Comparison of ENCODE assay signal across 13 cellular contexts in the genomic region with DNA sequence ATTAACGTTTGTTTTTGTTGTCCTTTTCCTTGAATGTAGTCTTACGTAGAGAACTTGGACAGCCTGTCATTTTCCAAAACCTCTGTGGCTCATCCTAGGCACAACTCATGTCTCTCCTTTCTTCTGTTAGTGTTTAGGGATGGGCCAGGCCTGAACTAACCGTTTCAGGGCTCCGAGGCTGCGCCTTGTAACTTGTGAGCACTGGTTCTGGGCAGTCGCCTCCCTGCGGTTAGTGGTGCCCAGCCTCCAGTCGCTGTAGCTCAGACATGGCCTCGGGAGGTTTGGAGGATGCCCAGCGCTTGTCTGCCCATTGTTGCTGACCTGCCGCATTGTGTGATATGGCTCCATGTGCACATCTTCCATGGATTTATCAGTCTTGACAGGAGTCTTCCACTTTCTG. TPM values are rescaled to one million over a fixed set of nuclear protein-coding genes. Genes with fewer than 3 reads are reported as not detected.
DNase-seq lines count a peak whose midpoint lies in the region; ATAC-seq and TF ChIP-seq lines count a peak whose summit lies in the region.
"Had no signal": no experiment of that assay in that cellular context is flagged by ENCODE, and none has a peak within 500 bp of the region (broad histone marks: within the 10 kb centered on the region; RNA-seq: fewer than 3 reads in every experiment).

No MANE protein-coding gene starts in this region.

- H3K36me3 ChIP-seq in CD4-positive, alpha-beta memory T cell (ENCODE audit: insufficient read depth, low read length): no peaks in the 10 kb centered on the region
- H3K36me3 ChIP-seq in esophagus (ENCODE audit: control insufficient read depth in 2 of 2, insufficient read depth in 2 of 2, low read length in 1 of 2): no peaks in the 10 kb centered on the region
- no peaks in the 10 kb centered on the region for H3K36me3 ChIP-seq in psoas muscle (ENCODE audit: insufficient read depth in 1 of 2, low read depth in 1 of 2)
- H3K36me3 ChIP-seq in PC-9 (ENCODE audit: low read depth): no peaks in the 10 kb centered on the region

- BruUV-seq in PC-9 (replicated peaks; lab: Mats Ljungman, UMichigan): no TSS peak

- H3K4me2 ChIP-seq in PC-9: no peak overlapping the region

- peaks cover 23% of the 10 kb centered on the region; the same call in 1 of the 2 replicates for H3F3A ChIP-seq in PC-9 (ENCODE audit: insufficient read depth, low read depth)

- H3K4me3 Mint-ChIP-seq in CD4-positive, alpha-beta memory T cell: peak overlapping the region in 7 of 8 donors; percentile 74 to 85 (median 82)
- H3K4me3 Mint-ChIP-seq in T-helper 17 cell: peak overlapping the region; percentile 79
- H3K4me3 Mint-ChIP-seq: activated CD8-positive, alpha-beta memory T cell treated with anti-CD3 and anti-CD28 coated beads, Interleukin-2, amount 10 ng/mL, durations not matched to agents 7 days and 5 days had no signal

- no peak for DNase-seq in CD4-positive, alpha-beta memory T cell
- no peak for DNase-seq in T-helper 17 cell
- no peak for DNase-seq in psoas muscle
- DNase-seq in activated effector memory CD4-positive, alpha-beta T cell treated with Interleukin-2 at 50 U/mL for 16 hours: no peak
- no peak for DNase-seq in PC-9
- DNase-seq in T-helper 9 cell: no peak
- DNase-seq: activated CD8-positive, alpha-beta memory T cell treated with anti-CD3 and anti-CD28 coated beads, Interleukin-2, amount 10 ng/mL, durations not matched to agents 7 days and 5 days; MV-4-11; NCI-H524 treated with DMSO at 0.1 percent for 48 hours; SK-N-SH had no signal

- POLR2A ChIA-PET in CD4-positive, alpha-beta memory T cell (lab: Charles Lee; ENCODE audit: partially characterized antibody): interaction anchor here (1.3 to 19.4 kb wide), 9 partner anchors 10 to 66 kb away, joined by 3 to 546 read pairs (median 17); a partner anchor contains a TSS
- POLR2A ChIA-PET in PC-9 (lab: Charles Lee; ENCODE audit: unreplicated experiment): no interaction called here

- no peaks in the 10 kb centered on the region for H3K79me2 ChIP-seq in PC-9 (ENCODE audit: low read depth)

- intact Hi-C loops in CD4-positive, alpha-beta memory T cell (cut with micrococcal nuclease): no loop called here
- intact Hi-C loops in psoas muscle (cut with DNase I) (no loop called here), PC-9 (cut with micrococcal nuclease; ENCODE audit: unreplicated experiment) (loop anchor here (5.0 kb wide), 1 partner anchor 502 kb away; no protein-coding TSS in a partner anchor)

- CTCF ChIA-PET in CD4-positive, alpha-beta memory T cell (lab: Charles Lee; ENCODE audit: partially characterized antibody): interaction anchor here (0.6 to 5.7 kb wide), 9 partner anchors 10 to 134 kb away, joined by 3 to 34 read pairs (median 12); a partner anchor contains a TSS
- CTCF ChIA-PET in PC-9 (lab: Charles Lee): interaction anchor here (0.7 kb wide), 1 partner anchor 376 kb away, joined by 4 read pairs; no protein-coding TSS in a partner anchor

- H3K4me1 Mint-ChIP-seq in CD4-positive, alpha-beta memory T cell: peaks cover 75 to 98% (median 84%) of the 10 kb centered on the region in 4 donors
- peaks cover 69% of the 10 kb centered on the region for H3K4me1 Mint-ChIP-seq in T-helper 17 cell

- H3K9me3 ChIP-seq in CD4-positive, alpha-beta memory T cell (ENCODE audit: control insufficient read depth in 1 of 2, low read length in 2 of 2): no peaks in the 10 kb centered on the region
- no peaks in the 10 kb centered on the region for H3K9me3 ChIP-seq in T-helper 17 cell (ENCODE audit: control insufficient read depth, low read length, poor library complexity, severe bottlenecking)
- no peaks in the 10 kb centered on the region for H3K9me3 ChIP-seq in esophagus (ENCODE audit: control insufficient read depth in 2 of 2, insufficient read depth in 1 of 2, low read depth in 1 of 2, low read length in 1 of 2)
- no peaks in the 10 kb centered on the region for H3K9me3 ChIP-seq in psoas muscle
- no peaks in the 10 kb centered on the region for H3K9me3 ChIP-seq in PC-9 (ENCODE audit: insufficient read depth, low read depth)
- H3K9me3 ChIP-seq: SK-N-SH had no signal

- 70 to 73% methylated on average over 11 of the region's 11 CpGs for WGBS in esophagus, 2 donors
- 60 to 66% (median 65%) methylated on average over 11 of the region's 11 CpGs for WGBS in psoas muscle, 3 donors

- peak overlapping the region; percentile 64 for H3K27ac ChIP-seq in CD4-positive, alpha-beta memory T cell (ENCODE audit: low read depth, low read length)
- H3K27ac ChIP-seq in esophagus (ENCODE audit: low read depth in 2 of 2, low read length in 1 of 2) (peak overlapping the region; percentile 29 to 40), psoas muscle (peak overlapping the region; percentile 70), PC-9 (no peak overlapping the region)

- TF ChIP-seq CTCF in psoas muscle (IDR thresholded peaks at IDR 0.05) (no peak), PC-9 (conservative IDR thresholded peaks at IDR 0.05) (no peak)

- no peak overlapping the region for H2AFZ ChIP-seq in PC-9

- no peaks in the 10 kb centered on the region for H3K27me3 ChIP-seq in CD4-positive, alpha-beta memory T cell (ENCODE audit: insufficient read depth, low read length)
- H3K27me3 ChIP-seq in esophagus (ENCODE audit: control insufficient read depth in 1 of 2, insufficient read depth in 2 of 2, low read length in 2 of 2): no peaks in the 10 kb centered on the region
- no peaks in the 10 kb centered on the region for H3K27me3 ChIP-seq in psoas muscle (ENCODE audit: insufficient read depth in 3 of 3, low read length in 2 of 3)
- H3K27me3 ChIP-seq in PC-9 (ENCODE audit: insufficient read depth, low read depth): no peaks in the 10 kb centered on the region

- H3K27ac Mint-ChIP-seq in CD4-positive, alpha-beta memory T cell: peak overlapping the region; percentile 92 to 99 (median 97)
- H3K27ac Mint-ChIP-seq in T-helper 17 cell: peak overlapping the region; percentile 99

- H3K4me3 ChIP-seq in CD4-positive, alpha-beta memory T cell (ENCODE audit: low read length in 2 of 2): no peak overlapping the region
- H3K4me3 ChIP-seq in esophagus (ENCODE audit: low read depth in 1 of 2, low read length in 2 of 2): no peak overlapping the region
- H3K4me3 ChIP-seq in psoas muscle: no peak overlapping the region
- no peak overlapping the region for H3K4me3 ChIP-seq in PC-9

- no peaks in the 10 kb centered on the region for H4K20me1 ChIP-seq in PC-9 (ENCODE audit: insufficient read depth)

- H3K9me2 ChIP-seq in PC-9 (ENCODE audit: insufficient read depth): no peaks in the 10 kb centered on the region
- H3K9me2 ChIP-seq: SK-N-SH had no signal

- ATAC-seq in T-helper 17 cell: no peak
- peak in 2 of 4 donors; percentile 19 to 22 for ATAC-seq in psoas muscle
- no peak for ATAC-seq in GM19467 (IDR thresholded peaks at IDR 0.05; ENCODE audit: unreplicated experiment)
- ATAC-seq: activated CD8-positive, alpha-beta memory T cell treated with anti-CD3 and anti-CD28 coated beads, Interleukin-2, amount 10 ng/mL, durations not matched to agents 7 days and 5 days had no signal

- no peaks in the 10 kb centered on the region for H3K27me3 Mint-ChIP-seq in CD4-positive, alpha-beta memory T cell
- H3K27me3 Mint-ChIP-seq in T-helper 17 cell: no peaks in the 10 kb centered on the region
- H3K27me3 Mint-ChIP-seq: activated CD8-positive, alpha-beta memory T cell treated with anti-CD3 and anti-CD28 coated beads, Interleukin-2, amount 10 ng/mL, durations not matched to agents 7 days and 5 days had no signal

- peaks cover 0 to 35% of the 10 kb centered on the region in 2 donors for H3K36me3 Mint-ChIP-seq in CD4-positive, alpha-beta memory T cell
- peaks cover 2% of the 10 kb centered on the region for H3K36me3 Mint-ChIP-seq in T-helper 17 cell (ENCODE audit: low read depth)

- no peaks in the 10 kb centered on the region for H3K9me3 Mint-ChIP-seq in CD4-positive, alpha-beta memory T cell
- H3K9me3 Mint-ChIP-seq: HFFc6 had no signal

- peaks cover 97% of the 10 kb centered on the region for H3K4me1 ChIP-seq in CD4-positive, alpha-beta memory T cell (ENCODE audit: insufficient read depth, low read length)
- H3K4me1 ChIP-seq in esophagus (ENCODE audit: control insufficient read depth in 2 of 2, insufficient read depth in 2 of 2, low read length in 1 of 2) (peaks cover 3 to 5% of the 10 kb centered on the region in 2 donors), psoas muscle (peaks cover 72% of the 10 kb centered on the region), PC-9 (replicated peaks; ENCODE audit: insufficient read depth) (peaks cover 36% of the 10 kb centered on the region)

RNA-seq across cellular contexts. Expression of a gene that starts 32.8 kb away (rescaled TPM):
- 10 to 100 TPM; 62.5 to 65.6 TPM for total RNA-seq in CD4-positive, alpha-beta memory T cell
- 10 to 100 TPM; 20.8 to 43.8 TPM for polyA plus RNA-seq in CD4-positive, alpha-beta memory T cell
- total RNA-seq in T-helper 17 cell (10 to 100 TPM; 83.8 to 92.7 TPM), psoas muscle (10 to 100 TPM in 2 of 4 donors, 1 to 10 TPM in 2; 6.9 to 21.2 (median 11.5) TPM), PC-9 (2021) (3.8 and 6.0 TPM in 2 replicates)
- polyA plus RNA-seq in esophagus (1 to 10 TPM; 3.4 to 4.0 TPM), psoas muscle (1 to 10 TPM; 2.1 to 6.7 (median 3.3) TPM)
